In the genomic region with DNA sequence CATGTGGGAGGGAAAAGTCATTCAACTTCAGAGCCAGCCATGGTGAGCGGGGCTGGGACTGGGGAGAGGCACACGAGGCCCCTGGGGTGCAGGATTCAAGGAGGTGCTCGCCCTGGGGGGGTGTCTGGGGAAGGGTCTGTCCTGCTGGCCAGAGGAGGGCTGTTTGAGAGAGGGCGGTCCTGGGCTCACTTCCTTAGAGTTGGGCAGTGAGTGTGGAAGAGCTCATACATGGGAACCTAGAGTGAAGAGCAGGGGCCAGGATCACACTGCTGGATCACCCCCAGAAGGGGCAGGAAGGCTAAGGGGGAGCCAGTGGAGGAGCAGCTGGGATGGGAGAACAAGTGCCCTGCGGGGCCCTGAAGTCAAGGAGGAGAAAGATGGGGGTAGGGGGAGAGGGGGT, we compare ENCODE assay signal across 27 cellular contexts. TPM values are rescaled to one million over a fixed set of nuclear protein-coding genes. Genes with fewer than 3 reads are reported as not detected.
DNase-seq lines count a peak whose midpoint lies in the region; ATAC-seq and TF ChIP-seq lines count a peak whose summit lies in the region.
"Had no signal": no experiment of that assay in that cellular context is flagged by ENCODE, and none has a peak within 500 bp of the region (broad histone marks: within the 10 kb centered on the region; RNA-seq: fewer than 3 reads in every experiment).

No MANE protein-coding gene starts in this region.

- H3K27ac Mint-ChIP-seq in natural killer cell treated with Interleukin-12 subunit alpha and Interleukin-12 subunit beta and Interleukin-15 and Interleukin-18, amount 100 ng/mL, for 72 hours, result no peak overlapping the region
- no peak overlapping the region for H3K27ac Mint-ChIP-seq in natural killer cell
- H3K27ac Mint-ChIP-seq in endodermal cell, result peak overlapping the region; percentile 17
- no peak overlapping the region for H3K27ac Mint-ChIP-seq in activated CD4-positive, alpha-beta memory T cell treated with anti-CD3 and anti-CD28 coated beads, Interleukin-2, amount 10 ng/mL, durations not matched to agents 7 days and 5 days
- H3K27ac Mint-ChIP-seq: activated CD8-positive, alpha-beta T cell treated with anti-CD3 and anti-CD28 coated beads for 36 hours; IgD-negative memory B cell had no signal

- no peaks in the 10 kb centered on the region for H3K9me3 ChIP-seq in endodermal cell (ENCODE audit: control insufficient read depth, low read length)
- peaks cover 0 to 22% of the 10 kb centered on the region in 2 donors for H3K9me3 ChIP-seq in neuronal stem cell (replicated peaks in 1 of 2; ENCODE audit: control insufficient read depth in 2 of 2, insufficient read depth in 1 of 2, low read depth in 1 of 2, low read length in 2 of 2)
- H3K9me3 ChIP-seq: BLaER1 treated with 17β-estradiol and CSF1 and Interleukin-3, amounts not matched to agents 10 nM and 100 nM; neutrophil; psoas muscle; suprapubic skin had no signal

- no peak overlapping the region for H2BK5ac ChIP-seq in neuronal stem cell (ENCODE audit: low read length)

- H3K4me3 ChIP-seq in endodermal cell (ENCODE audit: low read length) (no peak overlapping the region), neuronal stem cell (ENCODE audit: low read length in 2 of 2) (no peak overlapping the region)
- H3K4me3 ChIP-seq: BLaER1 treated with 17β-estradiol and CSF1 and Interleukin-3, amounts not matched to agents 10 nM and 100 nM; psoas muscle; suprapubic skin had no signal

- no peak overlapping the region for H4K8ac ChIP-seq in neuronal stem cell (ENCODE audit: low read depth, low read length)

- no peak overlapping the region for H3K4me3 Mint-ChIP-seq in natural killer cell treated with Interleukin-12 subunit alpha and Interleukin-12 subunit beta and Interleukin-15 and Interleukin-18, amount 100 ng/mL, for 72 hours
- H3K4me3 Mint-ChIP-seq in natural killer cell (no peak overlapping the region), endodermal cell (no peak overlapping the region)
- no peak overlapping the region for H3K4me3 Mint-ChIP-seq in activated CD4-positive, alpha-beta memory T cell treated with anti-CD3 and anti-CD28 coated beads, Interleukin-2, amount 10 ng/mL, durations not matched to agents 7 days and 5 days
- H3K4me3 Mint-ChIP-seq: activated CD8-positive, alpha-beta T cell treated with anti-CD3 and anti-CD28 coated beads for 36 hours; IgD-negative memory B cell had no signal

- no peak overlapping the region for H2BK15ac ChIP-seq in neuronal stem cell (ENCODE audit: low read length)

- no peak for DNase-seq in natural killer cell treated with Interleukin-12 subunit alpha and Interleukin-12 subunit beta and Interleukin-15 and Interleukin-18, amount 100 ng/mL, for 72 hours (ENCODE audit: low spot score)
- DNase-seq in natural killer cell, result no peak
- DNase-seq in endodermal cell, result peak; percentile 49
- no peak for DNase-seq in neuronal stem cell (ENCODE audit: low spot score)
- DNase-seq in NCI-H1930 (lab: John Stamatoyannopoulos, UW), result no peak
- no peak for DNase-seq in activated CD4-positive, alpha-beta memory T cell treated with anti-CD3 and anti-CD28 coated beads, Interleukin-2, amount 10 ng/mL, durations not matched to agents 7 days and 5 days
- no peak for DNase-seq in OCI-M1 (lab: John Stamatoyannopoulos, UW)
- DNase-seq in RKO (ENCODE audit: low spot score), result no peak
- DNase-seq: ACHN; activated CD4-positive, CD25-positive, alpha-beta regulatory T cell; activated CD8-positive, alpha-beta T cell treated with anti-CD3 and anti-CD28 coated beads for 36 hours; activated gamma-delta T cell; effector CD4-positive, alpha-beta T cell; erythroblast; foreskin fibroblast; H7; NCI-H1105; NCI-H2029 treated with DMSO at 0.1 percent for 48 hours; NCI-H82; psoas muscle; small intestine; stimulated activated CD4-positive, alpha-beta T cell treated with anti-CD3 and anti-CD28 coated beads, Interleukin-2, amount 100 ng/mL, for 24 hours had no signal

- H3K36me3 Mint-ChIP-seq in natural killer cell treated with Interleukin-12 subunit alpha and Interleukin-12 subunit beta and Interleukin-15 and Interleukin-18, amount 100 ng/mL, for 72 hours, result no peaks in the 10 kb centered on the region
- H3K36me3 Mint-ChIP-seq in natural killer cell (no peaks in the 10 kb centered on the region), endodermal cell (ENCODE audit: low read depth) (peaks cover 12% of the 10 kb centered on the region)
- H3K36me3 Mint-ChIP-seq in activated CD4-positive, alpha-beta memory T cell treated with anti-CD3 and anti-CD28 coated beads, Interleukin-2, amount 10 ng/mL, durations not matched to agents 7 days and 5 days (ENCODE audit: low read depth), result no peaks in the 10 kb centered on the region
- H3K36me3 Mint-ChIP-seq: IgD-negative memory B cell had no signal

- H2AFZ ChIP-seq in neuronal stem cell (ENCODE audit: low read length), result no peak overlapping the region

- no peak for TF ChIP-seq CTCF in natural killer cell (IDR thresholded peaks at IDR 0.05)
- TF ChIP-seq CTCF in endodermal cell (conservative IDR thresholded peaks at IDR 0.05), result no peak

- peak overlapping the region; percentile 51 for H3K27ac ChIP-seq in endodermal cell (ENCODE audit: low read depth, low read length)
- H3K27ac ChIP-seq in neuronal stem cell (replicated peaks; ENCODE audit: low read length), result no peak overlapping the region
- H3K27ac ChIP-seq: BLaER1 treated with 17β-estradiol and CSF1 and Interleukin-3, amounts not matched to agents 10 nM and 100 nM; neutrophil; psoas muscle; suprapubic skin had no signal

- no peak overlapping the region for H2AK5ac ChIP-seq in neuronal stem cell (ENCODE audit: low read depth, low read length)

- no peak overlapping the region for H4K91ac ChIP-seq in neuronal stem cell (ENCODE audit: low read depth, low read length, poor library complexity)

- no peak overlapping the region for H3K4me2 ChIP-seq in neuronal stem cell (ENCODE audit: insufficient read depth, low read length, poor library complexity, severe bottlenecking)
- H3K4me2 ChIP-seq: BLaER1 treated with 17β-estradiol and CSF1 and Interleukin-3, amounts not matched to agents 10 nM and 100 nM had no signal

- H3K27me3 ChIP-seq in endodermal cell (ENCODE audit: control insufficient read depth, insufficient read depth, low read length, poor library complexity, severe bottlenecking) (no peaks in the 10 kb centered on the region), neuronal stem cell (ENCODE audit: control insufficient read depth in 3 of 3, insufficient read depth in 3 of 3, low read depth in 1 of 3, low read length in 3 of 3) (no peaks in the 10 kb centered on the region)
- H3K27me3 ChIP-seq: suprapubic skin had no signal

- H3K4ac ChIP-seq in neuronal stem cell (ENCODE audit: low read length), result no peak overlapping the region

- no peak overlapping the region for H2BK120ac ChIP-seq in neuronal stem cell (ENCODE audit: low read depth, low read length)

- peak overlapping the region; percentile 35 for H3K18ac ChIP-seq in neuronal stem cell (ENCODE audit: low read length)

- H3K4me1 ChIP-seq in endodermal cell (ENCODE audit: control insufficient read depth, insufficient read depth, low read length) (peaks cover 16% of the 10 kb centered on the region), neuronal stem cell (ENCODE audit: control insufficient read depth in 2 of 2, insufficient read depth in 1 of 2, low read depth in 1 of 2, low read length in 2 of 2) (peaks cover 29 to 41% of the 10 kb centered on the region in 2 donors)
- H3K4me1 ChIP-seq: BLaER1 treated with 17β-estradiol and CSF1 and Interleukin-3, amounts not matched to agents 10 nM and 100 nM had no signal

- CTCF ChIA-PET in activated CD4-positive, alpha-beta memory T cell treated with anti-CD3 and anti-CD28 coated beads, Interleukin-2, amount 10 ng/mL, durations not matched to agents 7 days and 5 days (lab: Charles Lee), result no interaction called here

- no peak overlapping the region for H2BK12ac ChIP-seq in neuronal stem cell (ENCODE audit: low read length)

- POLR2A ChIA-PET in activated CD4-positive, alpha-beta memory T cell treated with anti-CD3 and anti-CD28 coated beads, Interleukin-2, amount 10 ng/mL, durations not matched to agents 7 days and 5 days (lab: Charles Lee), result no interaction called here

- H3K79me1 ChIP-seq in neuronal stem cell (ENCODE audit: low read depth, low read length), result peaks cover 2% of the 10 kb centered on the region

- 90 to 92% methylated on average over 2 to 5 of the region's 5 CpGs for WGBS in endodermal cell (ENCODE audit: insufficient coverage in 1 of 2, insufficient read length in 1 of 2), 2 experiments
- WGBS in neuronal stem cell (ENCODE audit: extremely low coverage in 2 of 2, insufficient read length in 2 of 2, insufficient replicate concordance in 1 of 2), 2 donors, result no CpG with 5 or more reads among the region's 5 CpGs

- H3K9me3 Mint-ChIP-seq in natural killer cell treated with Interleukin-12 subunit alpha and Interleukin-12 subunit beta and Interleukin-15 and Interleukin-18, amount 100 ng/mL, for 72 hours, result no peaks in the 10 kb centered on the region
- H3K9me3 Mint-ChIP-seq in natural killer cell (no peaks in the 10 kb centered on the region), endodermal cell (no peaks in the 10 kb centered on the region)
- H3K9me3 Mint-ChIP-seq in activated CD4-positive, alpha-beta memory T cell treated with anti-CD3 and anti-CD28 coated beads, Interleukin-2, amount 10 ng/mL, durations not matched to agents 7 days and 5 days, result no peaks in the 10 kb centered on the region
- H3K9me3 Mint-ChIP-seq: activated CD8-positive, alpha-beta T cell treated with anti-CD3 and anti-CD28 coated beads for 36 hours; IgD-negative memory B cell had no signal

- peak; percentile 33 to 41 for ATAC-seq in natural killer cell treated with Interleukin-12 subunit alpha and Interleukin-12 subunit beta and Interleukin-15 and Interleukin-18, amount 100 ng/mL, for 72 hours
- ATAC-seq in natural killer cell, result no peak
- ATAC-seq: activated CD8-positive, alpha-beta T cell treated with anti-CD3 and anti-CD28 coated beads for 36 hours; left lobe of liver; psoas muscle had no signal

- intact Hi-C loops in natural killer cell (cut with micrococcal nuclease), result no loop called here

- H3K9ac ChIP-seq in endodermal cell (ENCODE audit: extremely low read depth, low read length, poor library complexity, severe bottlenecking) (no peak overlapping the region), neuronal stem cell (ENCODE audit: low read depth, low read length, poor library complexity) (peak overlapping the region; percentile 33)
- H3K9ac ChIP-seq: BLaER1 treated with 17β-estradiol and CSF1 and Interleukin-3, amounts not matched to agents 10 nM and 100 nM had no signal

- peaks cover 21% of the 10 kb centered on the region for H3K36me3 ChIP-seq in endodermal cell (ENCODE audit: control insufficient read depth, insufficient read depth, low read length)
- peaks cover 0 to 35% of the 10 kb centered on the region in 2 donors for H3K36me3 ChIP-seq in neuronal stem cell (replicated peaks in 1 of 2; ENCODE audit: control insufficient read depth in 2 of 2, insufficient read depth in 2 of 2, low read length in 2 of 2)
- H3K36me3 ChIP-seq: BLaER1 treated with 17β-estradiol and CSF1 and Interleukin-3, amounts not matched to agents 10 nM and 100 nM; neutrophil; suprapubic skin had no signal

- no peaks in the 10 kb centered on the region for H3K4me1 Mint-ChIP-seq in natural killer cell treated with Interleukin-12 subunit alpha and Interleukin-12 subunit beta and Interleukin-15 and Interleukin-18, amount 100 ng/mL, for 72 hours (ENCODE audit: low read depth in 2 of 2)
- H3K4me1 Mint-ChIP-seq in natural killer cell, result no peaks in the 10 kb centered on the region
- H3K4me1 Mint-ChIP-seq in endodermal cell, result peaks cover 67% of the 10 kb centered on the region
- no peaks in the 10 kb centered on the region for H3K4me1 Mint-ChIP-seq in activated CD4-positive, alpha-beta memory T cell treated with anti-CD3 and anti-CD28 coated beads, Interleukin-2, amount 10 ng/mL, durations not matched to agents 7 days and 5 days

- H3K23ac ChIP-seq in neuronal stem cell (ENCODE audit: low read depth, low read length, poor library complexity), result no peak overlapping the region

- peaks cover 24 to 28% of the 10 kb centered on the region in 2 donors for H3K27me3 Mint-ChIP-seq in natural killer cell treated with Interleukin-12 subunit alpha and Interleukin-12 subunit beta and Interleukin-15 and Interleukin-18, amount 100 ng/mL, for 72 hours
- H3K27me3 Mint-ChIP-seq in natural killer cell (ENCODE audit: low read depth in 2 of 2) (peaks cover 18 to 24% of the 10 kb centered on the region in 2 donors), endodermal cell (ENCODE audit: insufficient read depth) (no peaks in the 10 kb centered on the region)
- H3K27me3 Mint-ChIP-seq in activated CD4-positive, alpha-beta memory T cell treated with anti-CD3 and anti-CD28 coated beads, Interleukin-2, amount 10 ng/mL, durations not matched to agents 7 days and 5 days, result peaks cover 24% of the 10 kb centered on the region

- no peak overlapping the region for H3K14ac ChIP-seq in neuronal stem cell (ENCODE audit: low read length)

RNA-seq across cellular contexts. Expression of a gene that starts 6.5 kb away (rescaled TPM):
- not detected for total RNA-seq in natural killer cell treated with Interleukin-12 subunit alpha and Interleukin-12 subunit beta and Interleukin-15 and Interleukin-18, amount 100 ng/mL, for 72 hours
- total RNA-seq in natural killer cell (1 to 10 TPM in 2 of 3 donors, under 1 TPM in 1; 0.39 to 2.6 (median 1.0) TPM), endodermal cell (10 to 100 TPM; 49.1 to 53.4 TPM)
- polyA plus RNA-seq in endodermal cell (2013, experiment 1 of 2), result 77.6 TPM
- polyA plus RNA-seq in endodermal cell (2013, experiment 2 of 2), result 78.9 TPM
- 29.1 TPM for polyA plus RNA-seq in neuronal stem cell (2013, experiment 1 of 2)
- polyA plus RNA-seq in neuronal stem cell (2013, experiment 2 of 2), result 29.4 TPM
- total RNA-seq in activated CD4-positive, alpha-beta memory T cell treated with anti-CD3 and anti-CD28 coated beads, Interleukin-2, amount 10 ng/mL, durations not matched to agents 7 days and 5 days, result under 1 TPM in 1 of 2 experiments, not detected in 1; 0.08 TPM

Comparison
In these comparisons a context has a peak if more than half of its experiments do, and no peak if none do; other contexts are left out.
1. ATAC-seq: peak in natural killer cell treated with Interleukin-12 subunit alpha and Interleukin-12 subunit beta and Interleukin-15 and Interleukin-18, amount 100 ng/mL, for 72 hours (2 of 2); none in natural killer cell (0 of 3).
2. RNA of a gene that starts 6.5 kb away (total RNA-seq): 49.1 to 53.4 TPM in endodermal cell; 0.39 to 2.6 TPM in natural killer cell, 0.08 TPM in activated CD4-positive, alpha-beta memory T cell treated with anti-CD3 and anti-CD28 coated beads, Interleukin-2, amount 10 ng/mL, durations not matched to agents 7 days and 5 days and not detected in natural killer cell treated with Interleukin-12 subunit alpha and Interleukin-12 subunit beta and Interleukin-15 and Interleukin-18, amount 100 ng/mL, for 72 hours; every median in the first group is over 10 times any median in the second.